Comparison of ENCODE assay signal across 8 cellular contexts in the genomic region with DNA sequence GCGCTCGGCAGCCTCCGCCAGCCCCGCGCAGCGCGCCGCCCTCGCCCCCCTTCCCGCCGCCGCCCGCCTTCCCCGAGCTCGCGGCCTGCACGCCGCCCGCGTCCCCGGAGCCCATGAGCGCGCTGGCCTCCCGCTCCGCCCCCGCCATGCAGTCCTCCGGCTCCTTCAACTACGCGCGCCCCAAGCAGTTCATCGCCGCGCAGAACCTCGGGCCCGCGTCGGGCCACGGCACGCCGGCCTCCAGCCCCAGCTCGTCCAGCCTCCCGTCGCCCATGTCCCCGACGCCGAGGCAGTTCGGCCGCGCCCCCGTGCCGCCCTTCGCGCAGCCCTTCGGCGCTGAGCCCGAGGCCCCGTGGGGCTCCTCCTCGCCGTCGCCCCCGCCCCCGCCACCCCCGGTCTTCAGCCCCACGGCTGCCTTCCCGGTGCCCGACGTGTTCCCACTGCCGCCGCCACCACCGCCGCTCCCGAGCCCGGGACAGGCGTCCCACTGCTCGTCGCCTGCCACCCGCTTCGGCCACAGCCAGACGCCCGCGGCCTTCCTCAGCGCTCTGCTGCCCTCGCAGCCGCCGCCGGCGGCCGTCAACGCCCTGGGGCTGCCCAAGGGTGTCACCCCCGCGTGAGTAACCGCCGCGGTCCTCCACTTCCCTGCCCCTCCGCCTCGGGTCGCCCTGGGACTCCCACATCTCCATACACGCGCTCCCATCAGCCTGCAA.
A peak's percentile ranks its signal among the peaks of the same experiment; 100 is the strongest.
DNase-seq lines count a peak whose midpoint lies in the region; ATAC-seq and TF ChIP-seq lines count a peak whose summit lies in the region.

No MANE protein-coding gene starts in this region.

- WGBS in heart right ventricle, 2 donors: 25 to 31% methylated on average over 86 to 99 of the region's 99 CpGs

- intact Hi-C loops in heart right ventricle (cut with DNase I): loop anchor here in 1 of 10 donors (5.0 kb wide), 1 partner anchor 46 kb away; no protein-coding TSS in a partner anchor

- H3K27me3 ChIP-seq in heart right ventricle (peaks cover 0 to 25% (median 0%) of the 10 kb centered on the region in 7 donors), rectal smooth muscle tissue (ENCODE audit: control insufficient read depth, insufficient read depth, low read length) (no peaks in the 10 kb centered on the region)

- peak overlapping the region in 9 of 10 donors; percentile 31 to 58 (median 49) for H3K4me3 ChIP-seq in heart right ventricle
- H3K4me3 ChIP-seq in rectal smooth muscle tissue (ENCODE audit: low read length): peak overlapping the region; percentile 46

- H3K27ac ChIP-seq in heart right ventricle (peak overlapping the region; percentile 33 to 81 (median 68)), rectal smooth muscle tissue (ENCODE audit: low read depth, low read length) (peak overlapping the region; percentile 71)

- no peak overlapping the region for H3K9ac ChIP-seq in rectal smooth muscle tissue (ENCODE audit: low read length)

- DNase-seq in CD1c-positive myeloid dendritic cell (ENCODE audit: extremely low spot score) (peak; percentile 75), heart right ventricle (peak; percentile 36 to 64), DMS153 (lab: John Stamatoyannopoulos, UW) (no peak), hepatic stellate cell (ENCODE audit: low spot score) (no peak), epidermal melanocyte (ENCODE audit: insufficient read length, low spot score) (no peak)
- DNase-seq in activated CD8-positive, alpha-beta memory T cell treated with anti-CD3 and anti-CD28 coated beads, Interleukin-2, amount 50 U/mL, for 4 hours: peak; percentile 19

- H3K9me3 ChIP-seq in heart right ventricle: no peaks in the 10 kb centered on the region

- peak; percentile 31 for ATAC-seq in HG02623 (IDR thresholded peaks at IDR 0.05; ENCODE audit: unreplicated experiment)
- peak; percentile 48 to 91 (median 62) for ATAC-seq in heart right ventricle

- H3K4me1 ChIP-seq in heart right ventricle (peaks cover 0 to 68% (median 45%) of the 10 kb centered on the region in 9 donors), rectal smooth muscle tissue (ENCODE audit: control insufficient read depth, insufficient read depth, low read length) (peaks cover 42% of the 10 kb centered on the region)

- TF ChIP-seq CTCF in heart right ventricle (IDR thresholded peaks at IDR 0.05): peak in 1 of 9 donors; percentile 13

- H3K36me3 ChIP-seq in heart right ventricle (peaks cover 0 to 35% (median 3%) of the 10 kb centered on the region in 9 donors), rectal smooth muscle tissue (ENCODE audit: control insufficient read depth, insufficient read depth, low read length) (peaks cover 3% of the 10 kb centered on the region)

Comparison
In these comparisons a context has a peak if more than half of its experiments do, and no peak if none do; other contexts are left out.
1. DNase-seq: peak in CD1c-positive myeloid dendritic cell (single experiment), activated CD8-positive, alpha-beta memory T cell treated with anti-CD3 and anti-CD28 coated beads, Interleukin-2, amount 50 U/mL, for 4 hours (single experiment) and heart right ventricle (2 of 2); none in DMS153 (single experiment), hepatic stellate cell (single experiment) and epidermal melanocyte (single experiment).